Comparison of ENCODE assay signal across 15 cellular contexts in the genomic region with DNA sequence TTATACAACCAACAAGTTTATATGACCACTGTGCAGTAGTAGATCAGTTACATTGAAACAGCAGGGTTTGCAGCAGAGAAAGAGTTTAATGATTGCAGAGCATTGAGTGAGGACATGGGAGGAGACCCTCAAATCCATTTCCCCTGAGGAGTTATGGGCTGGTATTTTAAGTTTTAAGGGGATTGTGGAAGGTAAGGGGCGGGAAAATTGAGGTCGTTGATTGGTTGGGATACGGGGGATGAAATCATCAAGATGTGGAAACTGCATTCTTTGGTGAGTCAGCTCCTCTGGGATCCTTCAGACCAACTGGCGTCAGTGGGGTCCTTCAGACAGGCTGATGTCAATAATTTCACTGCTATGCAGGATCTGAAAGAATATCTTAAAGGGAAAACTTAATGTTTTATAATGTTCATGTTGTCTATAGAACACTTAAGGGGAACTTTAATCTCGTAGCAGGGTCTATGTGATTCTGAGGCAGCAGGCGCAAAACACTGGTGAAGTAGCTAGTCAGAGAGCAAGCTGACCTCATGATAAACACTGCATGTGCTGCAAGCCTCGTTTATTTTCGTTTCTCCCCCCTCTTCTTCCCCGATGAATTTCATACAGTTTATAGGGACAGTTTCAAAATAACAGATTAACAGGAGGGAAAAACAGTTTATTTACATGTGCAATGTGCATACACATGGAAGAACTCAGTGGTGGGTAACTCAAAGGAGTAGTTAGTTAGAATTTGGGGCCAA. TPM values are rescaled to one million over a fixed set of nuclear protein-coding genes. Genes with fewer than 3 reads are reported as not detected.
A peak's percentile ranks its signal among the peaks of the same experiment; 100 is the strongest.
DNase-seq lines count a peak whose midpoint lies in the region; ATAC-seq and TF ChIP-seq lines count a peak whose summit lies in the region.
"Had no signal": no experiment of that assay in that cellular context is flagged by ENCODE, and none has a peak within 500 bp of the region (broad histone marks: within the 10 kb centered on the region; RNA-seq: fewer than 3 reads in every experiment).

No MANE protein-coding gene starts in this region.

- ATAC-seq in T-cell (replicated peaks in 1 of 4), result no peak

- no peaks in the 10 kb centered on the region for H3K27me3 Mint-ChIP-seq in T-cell
- H3K27me3 Mint-ChIP-seq: stimulated activated naive CD8-positive, alpha-beta T cell treated with anti-CD3 and anti-CD28 coated beads, Interleukin-15, Interleukin-2, amounts not matched to agents 100 ng/mL and 50 ng/mL, for 24 hours had no signal

- peak overlapping the region; percentile 68 to 80 for H3K27ac Mint-ChIP-seq in T-cell
- H3K27ac Mint-ChIP-seq: stimulated activated naive CD8-positive, alpha-beta T cell treated with anti-CD3 and anti-CD28 coated beads, Interleukin-15, Interleukin-2, amounts not matched to agents 100 ng/mL and 50 ng/mL, for 24 hours had no signal

- H3K27ac ChIP-seq in AG04450 (ENCODE audit: low read depth, low read length), result peak overlapping the region; percentile 84
- H3K27ac ChIP-seq: C4-2B, KMS-11 had no signal

- DNase-seq in AG04450 (ENCODE audit: low read depth, low spot score), result peak; percentile 67
- peak; percentile 44 for DNase-seq in HFF-Myc (ENCODE audit: extremely low read depth, low read depth)
- DNase-seq in T-cell, result no peak
- peak; percentile 64 to 75 for DNase-seq in foreskin fibroblast
- no peak for DNase-seq in DMS153 treated with DMSO at 0.1 percent for 48 hours (lab: John Stamatoyannopoulos, UW; ENCODE audit: unreplicated experiment)
- no peak for DNase-seq in mucosa of gallbladder (ENCODE audit: low spot score)
- no peak for DNase-seq in activated CD4-positive, alpha-beta T cell treated with anti-CD3 and anti-CD28 coated beads for 4 hours
- no peak for DNase-seq in UCSD-AML1 (lab: John Stamatoyannopoulos, UW; ENCODE audit: unreplicated experiment)
- DNase-seq: activated T-cell treated with anti-CD3 and anti-CD28 coated beads, Interleukin-2, amount 50 U/mL, for 1 hour; hypothalamus; NCI-H526 treated with DMSO at 0.1 percent for 48 hours; T-helper 2 cell had no signal

- H3K4me3 ChIP-seq in AG04450 (ENCODE audit: low read depth, low read length), result peak overlapping the region; percentile 47
- no peak overlapping the region for H3K4me3 ChIP-seq in HFF-Myc (replicated peaks; ENCODE audit: low read depth, low read length)
- no peak overlapping the region for H3K4me3 ChIP-seq in foreskin fibroblast (ENCODE audit: low read depth in 1 of 2, low read length in 2 of 2)

- H3K36me3 Mint-ChIP-seq in T-cell, result peaks cover 38% of the 10 kb centered on the region

- no peaks in the 10 kb centered on the region for H3K27me3 ChIP-seq in AG04450 (ENCODE audit: control insufficient read depth, insufficient read depth, low read length)

- H3K4me1 Mint-ChIP-seq in T-cell, result peaks cover 17 to 29% (median 21%) of the 10 kb centered on the region in 3 donors

- TF ChIP-seq CTCF in AG04450 (IDR thresholded peaks at IDR 0.05; ENCODE audit: low read depth, low read length), result no peak
- TF ChIP-seq CTCF in HFF-Myc (IDR thresholded peaks at IDR 0.05; ENCODE audit: low read depth, low read length, missing control alignments), result no peak
- TF ChIP-seq CTCF in foreskin fibroblast (IDR thresholded peaks at IDR 0.05; ENCODE audit: low read depth, low read length), result no peak

- CTCF ChIA-PET in AG04450 (lab: Charles Lee) (interaction anchor here (1.5 kb wide), 1 partner anchor 34 kb away, joined by 5 read pairs; no protein-coding TSS in a partner anchor), T-cell (lab: Charles Lee) (interaction anchor here in 1 of 2 donors (0.6 to 1.0 kb wide), 2 partner anchors 46 to 1895 kb away, joined by 3 to 4 read pairs; no protein-coding TSS in a partner anchor)

- no peaks in the 10 kb centered on the region for H3K9me3 ChIP-seq in AG04450 (ENCODE audit: control insufficient read depth, insufficient read depth, low read length)

- POLR2A ChIA-PET in AG04450 (lab: Yijun Ruan, JAX), result interaction anchor here (0.7 kb wide), 1 partner anchor 33 kb away, joined by 3 read pairs; no protein-coding TSS in a partner anchor
- POLR2A ChIA-PET in T-cell (lab: Charles Lee), result no interaction called here

- peaks cover 0 to 4% (median 0%) of the 10 kb centered on the region in 3 donors for H3K9me3 Mint-ChIP-seq in T-cell
- H3K9me3 Mint-ChIP-seq: stimulated activated naive CD8-positive, alpha-beta T cell treated with anti-CD3 and anti-CD28 coated beads, Interleukin-15, Interleukin-2, amounts not matched to agents 100 ng/mL and 50 ng/mL, for 24 hours had no signal

- H3K4me3 Mint-ChIP-seq in T-cell, result no peak overlapping the region
- H3K4me3 Mint-ChIP-seq: stimulated activated naive CD8-positive, alpha-beta T cell treated with anti-CD3 and anti-CD28 coated beads, Interleukin-15, Interleukin-2, amounts not matched to agents 100 ng/mL and 50 ng/mL, for 24 hours had no signal

RNA-seq across cellular contexts. Expression of a gene that starts 17.4 kb away (rescaled TPM):
- 5.4 and 6.3 TPM in 2 replicates for polyA plus RNA-seq in AG04450 (2011; rRNA removed)
- 10.5 and 13.8 TPM in 2 replicates for polyA minus RNA-seq in AG04450 (2011; rRNA and poly(A)+ RNA removed)
- total RNA-seq in T-cell, result 10 to 100 TPM in 3 of 5 donors, 1 to 10 TPM in 2; 4.5 to 11.3 (median 10.1) TPM
- total RNA-seq in mucosa of gallbladder, result 10.2 TPM

RNA-seq across cellular contexts. Expression of a gene that starts 41.2 kb away (rescaled TPM):
- polyA plus RNA-seq in AG04450 (2011; rRNA removed), result 15.1 and 15.2 TPM in 2 replicates
- polyA minus RNA-seq in AG04450 (2011; rRNA and poly(A)+ RNA removed), result 42.4 and 52.5 TPM in 2 replicates
- total RNA-seq in T-cell (10 to 100 TPM; 21.6 to 31.7 (median 30.5) TPM), mucosa of gallbladder (30.5 TPM)

RNA-seq across cellular contexts. Expression of a gene that starts 41.8 kb away (rescaled TPM):
- polyA plus RNA-seq in AG04450 (2011; rRNA removed), result 23.5 and 26.9 TPM in 2 replicates
- 35.1 and 40.0 TPM in 2 replicates for polyA minus RNA-seq in AG04450 (2011; rRNA and poly(A)+ RNA removed)
- total RNA-seq in T-cell, result 100 to 1,000 TPM; 300 to 368 (median 336) TPM
- 67.0 TPM for total RNA-seq in mucosa of gallbladder

RNA-seq across cellular contexts. Expression of a gene that starts 42.3 kb away (rescaled TPM):
- polyA plus RNA-seq in AG04450 (2011; rRNA removed), result 41.3 and 48.2 TPM in 2 replicates
- polyA minus RNA-seq in AG04450 (2011; rRNA and poly(A)+ RNA removed), result 76.1 and 113 TPM in 2 replicates
- total RNA-seq in T-cell, result 1 to 10 TPM; 1.3 to 2.3 (median 1.9) TPM
- 31.7 TPM for total RNA-seq in mucosa of gallbladder

RNA-seq across cellular contexts. Expression of a gene that starts 53.9 kb away (rescaled TPM):
- 19.5 and 22.5 TPM in 2 replicates for polyA plus RNA-seq in AG04450 (2011; rRNA removed)
- polyA minus RNA-seq in AG04450 (2011; rRNA and poly(A)+ RNA removed), result 32.1 and 40.8 TPM in 2 replicates
- total RNA-seq in T-cell, result 10 to 100 TPM; 44.5 to 59.9 (median 52.5) TPM
- 30.7 TPM for total RNA-seq in mucosa of gallbladder

Comparison
In these comparisons a context has a peak if more than half of its experiments do, and no peak if none do; other contexts are left out.
1. DNase-seq: peak in AG04450 (single experiment), HFF-Myc (single experiment) and foreskin fibroblast (2 of 2); none in T-cell (0 of 34), DMS153 treated with DMSO at 0.1 percent for 48 hours (single experiment), mucosa of gallbladder (single experiment), activated CD4-positive, alpha-beta T cell treated with anti-CD3 and anti-CD28 coated beads for 4 hours (0 of 2) and UCSD-AML1 (single experiment).